In the genomic region with DNA sequence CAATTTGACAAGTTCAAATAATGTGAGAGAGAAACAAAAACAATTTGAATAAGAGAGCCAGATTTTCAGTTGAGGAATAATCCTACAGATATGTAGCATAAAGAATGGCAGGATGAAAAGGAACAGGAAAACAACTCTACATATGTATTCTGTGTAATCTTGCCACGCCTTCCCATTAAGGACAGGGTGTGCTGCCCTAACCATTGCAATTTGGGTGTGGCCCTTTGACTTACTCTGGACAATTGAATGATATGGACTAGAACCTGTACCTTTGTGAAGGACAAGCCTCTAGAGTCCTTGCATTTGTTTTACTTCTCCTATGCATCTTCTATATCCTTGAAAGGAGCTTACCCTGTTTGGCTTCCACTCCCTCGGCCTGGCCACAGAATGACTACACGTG, we compare ENCODE assay signal across 32 cellular contexts.
"Had no signal": no experiment of that assay in that cellular context is flagged by ENCODE, and none has a peak within 500 bp of the region (broad histone marks: within the 10 kb centered on the region; RNA-seq: fewer than 3 reads in every experiment).

No MANE protein-coding gene starts in this region.

- H3K27ac ChIP-seq: adrenal gland, body of pancreas, breast epithelium, PC-9, RWPE1 had no signal

- H3K27ac Mint-ChIP-seq: activated CD4-positive, alpha-beta T cell treated with anti-CD3 and anti-CD28 coated beads, Interleukin-2, amount 10 ng/mL, durations not matched to agents 24 days and 14 days; activated CD8-positive, alpha-beta T cell treated with anti-CD3 and anti-CD28 coated beads for 36 hours; activated naive CD4-positive, alpha-beta T cell treated with anti-CD3 and anti-CD28 coated beads, Interleukin-2, amount 50 U/mL, for 24 hours; activated T-cell treated with anti-CD3 and anti-CD28 coated beads, Interleukin-2, amount 50 U/mL, for 72 hours; activated T-helper 17 cell treated with anti-CD3 and anti-CD28 coated beads, Interleukin-2, amount 50 U/mL, for 72 hours; T-helper 1 cell treated with Interleukin-12 subunit alpha and Interleukin-12 subunit beta and Interleukin-4 antibody, amounts not matched to agents 30 μg/mL and 1 μg/mL, for 36 hours; T-helper 2 cell treated with Interferon-gamma antibody and Interleukin-4, amounts not matched to agents 5 μg/mL and 100 μg/mL, for 36 hours had no signal

- DNase-seq: activated CD4-positive, alpha-beta T cell treated with anti-CD3 and anti-CD28 coated beads, Interleukin-2, amount 10 ng/mL, durations not matched to agents 24 days and 14 days; activated CD4-positive, alpha-beta T cell treated with anti-CD3 and anti-CD28 coated beads, Interleukin-2, amount 50 U/mL, for 4 hours; activated CD8-positive, alpha-beta T cell treated with anti-CD3 and anti-CD28 coated beads for 36 hours; activated effector memory CD4-positive, alpha-beta T cell treated with anti-CD3 and anti-CD28 coated beads, Interleukin-2, amount 50 U/mL, for 16 hours; activated naive CD4-positive, alpha-beta T cell; activated T-cell treated with anti-CD3 and anti-CD28 coated beads, Interleukin-2, amount 50 U/mL, for 1 hour; activated T-cell treated with anti-CD3 and anti-CD28 coated beads, Interleukin-2, amount 50 U/mL, for 72 hours; adrenal gland; body of pancreas; Karpas-422; KBM-7; MG63; NCI-H1048; NCI-H1105 treated with DMSO at 0.1 percent for 48 hours; NCI-H1436; NCI-H1694; NCI-H1930; NCI-H2081 treated with DMSO at 0.1 percent for 48 hours; NCI-H345; NCI-H524 treated with DMSO at 0.1 percent for 48 hours; NCI-H82; PC-9; Right ventricle myocardium superior had no signal

- H3K4me2 ChIP-seq: PC-9 had no signal

- H3K36me3 ChIP-seq: adrenal gland, breast epithelium, MG63 had no signal

- H3K4me3 ChIP-seq: adrenal gland, body of pancreas, breast epithelium, MG63, PC-9 had no signal

- FAIRE-seq: astrocyte, RCC 7860, TTC549 had no signal

- H3K4me3 Mint-ChIP-seq: activated CD4-positive, alpha-beta T cell treated with anti-CD3 and anti-CD28 coated beads, Interleukin-2, amount 10 ng/mL, durations not matched to agents 24 days and 14 days; activated CD8-positive, alpha-beta T cell treated with anti-CD3 and anti-CD28 coated beads for 36 hours; activated naive CD4-positive, alpha-beta T cell treated with anti-CD3 and anti-CD28 coated beads, Interleukin-2, amount 50 U/mL, for 24 hours; activated T-cell treated with anti-CD3 and anti-CD28 coated beads, Interleukin-2, amount 50 U/mL, for 72 hours; activated T-helper 17 cell treated with anti-CD3 and anti-CD28 coated beads, Interleukin-2, amount 50 U/mL, for 72 hours; T-helper 1 cell treated with Interleukin-12 subunit alpha and Interleukin-12 subunit beta and Interleukin-4 antibody, amounts not matched to agents 30 μg/mL and 1 μg/mL, for 36 hours; T-helper 2 cell treated with Interferon-gamma antibody and Interleukin-4, amounts not matched to agents 5 μg/mL and 100 μg/mL, for 36 hours had no signal

- H3K4me1 Mint-ChIP-seq: activated CD4-positive, alpha-beta T cell treated with anti-CD3 and anti-CD28 coated beads, Interleukin-2, amount 10 ng/mL, durations not matched to agents 24 days and 14 days; activated naive CD4-positive, alpha-beta T cell treated with anti-CD3 and anti-CD28 coated beads, Interleukin-2, amount 50 U/mL, for 24 hours; activated T-helper 17 cell treated with anti-CD3 and anti-CD28 coated beads, Interleukin-2, amount 50 U/mL, for 72 hours had no signal

- H3K9me3 ChIP-seq: adrenal gland, body of pancreas, breast epithelium, MG63 had no signal

- H3K27me3 ChIP-seq: adrenal gland, body of pancreas, breast epithelium, MG63 had no signal

- H2AFZ ChIP-seq: PC-9 had no signal

- H3K9me3 Mint-ChIP-seq: activated CD4-positive, alpha-beta T cell treated with anti-CD3 and anti-CD28 coated beads, Interleukin-2, amount 10 ng/mL, durations not matched to agents 24 days and 14 days; activated naive CD4-positive, alpha-beta T cell treated with anti-CD3 and anti-CD28 coated beads, Interleukin-2, amount 50 U/mL, for 24 hours had no signal

- H3K4me1 ChIP-seq: adrenal gland, body of pancreas, breast epithelium had no signal

- ATAC-seq: activated CD8-positive, alpha-beta T cell treated with anti-CD3 and anti-CD28 coated beads for 36 hours; activated T-cell treated with anti-CD3 and anti-CD28 coated beads, Interleukin-2, amount 50 U/mL, for 72 hours; activated T-helper 17 cell treated with anti-CD3 and anti-CD28 coated beads, Interleukin-2, amount 50 U/mL, for 72 hours; body of pancreas had no signal

- H3K27me3 Mint-ChIP-seq: activated CD4-positive, alpha-beta T cell treated with anti-CD3 and anti-CD28 coated beads, Interleukin-2, amount 10 ng/mL, durations not matched to agents 24 days and 14 days; activated CD8-positive, alpha-beta T cell treated with anti-CD3 and anti-CD28 coated beads for 36 hours; activated naive CD4-positive, alpha-beta T cell treated with anti-CD3 and anti-CD28 coated beads, Interleukin-2, amount 50 U/mL, for 24 hours; activated T-helper 17 cell treated with anti-CD3 and anti-CD28 coated beads, Interleukin-2, amount 50 U/mL, for 72 hours had no signal

- H3K36me3 Mint-ChIP-seq: activated naive CD4-positive, alpha-beta T cell treated with anti-CD3 and anti-CD28 coated beads, Interleukin-2, amount 50 U/mL, for 24 hours had no signal
